ENCODE assay signal across 1 cellular context in genomic region chr1:205297551-205298177, GRCh38.
TF ChIP-seq lines count a peak whose summit lies in the region.
"Not testable (repeated sequence)": the region's sequence is repeated elsewhere in the genome, so short reads cannot be mapped to it uniquely, and the experiment has no call there.

No MANE protein-coding gene starts in this region.

TF ChIP-seq in K562, 482 proteins besides CTCF, POLR2A, EP300 and RAD21:
- 0 out of 4 replicates have a peak, but pooled peaks of 1 of the 2 experiments have one; percentile 29 for TF ChIP-seq KDM1A (IDR thresholded peaks at IDR 0.05)
- TF ChIP-seq JUND (IDR thresholded peaks at IDR 0.05; ENCODE audit: borderline replicate concordance, low read depth, low read length) = 0 out of 2 replicates have a peak, but pooled peaks have one; percentile 25
- TF ChIP-seq JUND (tag; IDR thresholded peaks at IDR 0.05; ENCODE audit: borderline replicate concordance, low read depth, low read length) = 0 out of 3 replicates have a peak, but pooled peaks have one; percentile 11
- TF ChIP-seq, protein P1, sequence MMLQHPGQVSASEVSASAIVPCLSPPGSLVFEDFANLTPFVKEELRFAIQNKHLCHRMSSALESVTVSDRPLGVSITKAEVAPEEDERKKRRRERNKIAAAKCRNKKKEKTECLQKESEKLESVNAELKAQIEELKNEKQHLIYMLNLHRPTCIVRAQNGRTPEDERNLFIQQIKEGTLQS (IDR thresholded peaks at IDR 0.05) = peak; percentile 31; the same call in 1 of the 2 replicates
- TF ChIP-seq, protein P1 (CRISPR knock-in tag; conservative IDR thresholded peaks at IDR 0.05) = not testable (repeated sequence)
- TF ChIP-seq ZEB2 (IDR thresholded peaks at IDR 0.05) = 0 out of 2 replicates have a peak, but pooled peaks have one; percentile 18
